In the genomic region with DNA sequence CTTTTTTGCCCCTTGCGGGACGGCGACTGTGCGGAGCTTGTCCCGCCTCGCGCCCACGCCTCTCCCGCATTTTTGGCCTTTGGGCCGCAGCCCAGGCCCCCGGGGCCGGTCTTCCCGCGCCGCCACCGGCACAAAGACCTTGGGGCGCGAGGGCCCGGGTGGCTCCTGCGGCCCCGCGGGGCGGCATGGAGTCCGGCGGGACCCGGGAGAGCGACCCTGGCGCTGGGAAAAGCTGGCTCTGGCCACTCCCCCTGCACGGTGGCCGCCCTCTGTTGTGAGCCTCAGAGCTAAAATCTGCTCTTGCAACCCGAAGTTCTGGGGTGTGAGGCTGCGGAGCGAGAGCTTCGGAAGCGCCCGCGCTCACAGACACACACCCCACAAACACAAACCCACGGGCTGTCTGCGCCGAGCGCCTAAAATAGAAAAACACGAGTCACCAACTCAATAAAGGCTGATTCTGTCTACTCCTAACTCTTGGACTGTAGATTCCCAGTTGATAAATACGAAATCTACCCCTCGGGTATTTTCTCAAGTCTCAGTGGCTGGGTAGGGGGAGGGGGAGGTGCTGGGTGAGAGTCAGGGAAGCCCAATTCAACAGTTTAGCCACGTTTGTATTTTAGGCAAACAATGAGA, we compare ENCODE assay signal across 8 cellular contexts. TPM values are rescaled to one million over a fixed set of nuclear protein-coding genes. Genes with fewer than 3 reads are reported as not detected.
DNase-seq lines count a peak whose midpoint lies in the region; ATAC-seq and TF ChIP-seq lines count a peak whose summit lies in the region.

No MANE protein-coding gene starts in this region.

- peak overlapping the region; percentile 76 for H3K27ac Mint-ChIP-seq in activated naive CD8-positive, alpha-beta T cell treated with anti-CD3 and anti-CD28 coated beads, Interleukin-2, amount 50 U/mL, for 24 hours

- ATAC-seq in activated naive CD8-positive, alpha-beta T cell treated with anti-CD3 and anti-CD28 coated beads, Interleukin-2, amount 50 U/mL, for 24 hours: peak; percentile 6
- peak; percentile 24 to 51 (median 42) for ATAC-seq in psoas muscle
- ATAC-seq in HG03457 (IDR thresholded peaks at IDR 0.05; ENCODE audit: unreplicated experiment): no peak

- H3K9me3 Mint-ChIP-seq in activated naive CD8-positive, alpha-beta T cell treated with anti-CD3 and anti-CD28 coated beads, Interleukin-2, amount 50 U/mL, for 24 hours: no peaks in the 10 kb centered on the region

- H3K36me3 ChIP-seq in OCI-LY1 (ENCODE audit: insufficient read depth, low read length) (peaks cover 13% of the 10 kb centered on the region), right atrium auricular region (no peaks in the 10 kb centered on the region), psoas muscle (ENCODE audit: insufficient read depth in 1 of 2, low read depth in 1 of 2) (no peaks in the 10 kb centered on the region)

- no peak for TF ChIP-seq CTCF in HL-60 (IDR thresholded peaks at IDR 0.05; ENCODE audit: insufficient read depth, low read length)
- TF ChIP-seq CTCF in OCI-LY1 (IDR thresholded peaks at IDR 0.05; ENCODE audit: low read length): no peak
- no peak for TF ChIP-seq CTCF in right atrium auricular region (IDR thresholded peaks at IDR 0.05)
- no peak for TF ChIP-seq CTCF in psoas muscle (IDR thresholded peaks at IDR 0.05)

- H2AFZ ChIP-seq in OCI-LY1 (ENCODE audit: low read length): no peak overlapping the region

- intact Hi-C loops in psoas muscle (cut with DNase I): no loop called here

- H3K27me3 ChIP-seq in HL-60 (ENCODE audit: insufficient read depth, poor library complexity, severe bottlenecking) (no peaks in the 10 kb centered on the region), OCI-LY1 (ENCODE audit: insufficient read depth, low read length) (no peaks in the 10 kb centered on the region), right atrium auricular region (no peaks in the 10 kb centered on the region), psoas muscle (ENCODE audit: insufficient read depth in 3 of 3, low read length in 2 of 3) (no peaks in the 10 kb centered on the region)

- peak overlapping the region; percentile 100 for H3K9ac ChIP-seq in OCI-LY1 (ENCODE audit: low read length)

- no peaks in the 10 kb centered on the region for H3K36me3 Mint-ChIP-seq in activated naive CD8-positive, alpha-beta T cell treated with anti-CD3 and anti-CD28 coated beads, Interleukin-2, amount 50 U/mL, for 24 hours (ENCODE audit: low read depth)

- H3K27me3 Mint-ChIP-seq in activated naive CD8-positive, alpha-beta T cell treated with anti-CD3 and anti-CD28 coated beads, Interleukin-2, amount 50 U/mL, for 24 hours: peaks cover 12% of the 10 kb centered on the region

- peaks cover 13% of the 10 kb centered on the region for H3F3A ChIP-seq in OCI-LY1 (ENCODE audit: insufficient read depth, low read length)

- peak overlapping the region; percentile 93 for H3K4me2 ChIP-seq in OCI-LY1 (ENCODE audit: low read length)

- H3K4me1 ChIP-seq in OCI-LY1 (ENCODE audit: insufficient read depth, low read length, severe bottlenecking) (peaks cover 56% of the 10 kb centered on the region), right atrium auricular region (peaks cover 0 to 20% of the 10 kb centered on the region in 2 donors), psoas muscle (peaks cover 12% of the 10 kb centered on the region)

- DNase-seq in NCI-H524 (lab: John Stamatoyannopoulos, UW): peak; percentile 64 to 81
- DNase-seq in NCI-H524 treated with DMSO at 0.1 percent for 48 hours (lab: John Stamatoyannopoulos, UW): no peak
- DNase-seq in HL-60 (ENCODE audit: low read depth in 1 of 2, low spot score in 1 of 2): peak; percentile 43 to 65
- DNase-seq in activated naive CD8-positive, alpha-beta T cell treated with anti-CD3 and anti-CD28 coated beads, Interleukin-2, amount 50 U/mL, for 24 hours: peak; percentile 43
- no peak for DNase-seq in right atrium auricular region (ENCODE audit: low spot score)
- DNase-seq in psoas muscle: peak in 1 of 2 donors; percentile 27

- no peaks in the 10 kb centered on the region for H4K20me1 ChIP-seq in OCI-LY1 (ENCODE audit: insufficient read depth, low read length)

- H3K4me1 Mint-ChIP-seq in activated naive CD8-positive, alpha-beta T cell treated with anti-CD3 and anti-CD28 coated beads, Interleukin-2, amount 50 U/mL, for 24 hours: peaks cover 20% of the 10 kb centered on the region

- H3K27ac ChIP-seq in HL-60 (replicated peaks) (peak overlapping the region; percentile 89), OCI-LY1 (ENCODE audit: low read depth, low read length, poor library complexity, severe bottlenecking) (peak overlapping the region; percentile 97), right atrium auricular region (peak overlapping the region; percentile 40 to 41), psoas muscle (peak overlapping the region; percentile 86)

- H3K4me3 ChIP-seq in HL-60 (replicated peaks; ENCODE audit: insufficient read depth, low read length): peak overlapping the region; percentile 46
- H3K4me3 ChIP-seq in OCI-LY1 (ENCODE audit: low read depth, low read length, poor library complexity, severe bottlenecking): peak overlapping the region; percentile 72
- H3K4me3 ChIP-seq in right atrium auricular region: peak overlapping the region; percentile 63 to 65
- peak overlapping the region; percentile 94 for H3K4me3 ChIP-seq in psoas muscle

- peaks cover 16% of the 10 kb centered on the region; the same call in 1 of the 2 replicates for H3K79me2 ChIP-seq in OCI-LY1 (ENCODE audit: insufficient read depth, low read length)

- H3K9me3 ChIP-seq in OCI-LY1 (ENCODE audit: low read length): no peaks in the 10 kb centered on the region
- no peaks in the 10 kb centered on the region for H3K9me3 ChIP-seq in right atrium auricular region
- H3K9me3 ChIP-seq in psoas muscle: no peaks in the 10 kb centered on the region

- WGBS in psoas muscle, 3 donors: 0 to 1% (median 0%) methylated on average over 34 to 45 of the region's 45 CpGs

- no peaks in the 10 kb centered on the region for H3K9me2 ChIP-seq in OCI-LY1 (ENCODE audit: low read depth, low read length)

- peak overlapping the region; percentile 76 for H3K4me3 Mint-ChIP-seq in activated naive CD8-positive, alpha-beta T cell treated with anti-CD3 and anti-CD28 coated beads, Interleukin-2, amount 50 U/mL, for 24 hours

RNA-seq across cellular contexts. Expression of a gene that starts 0.5 kb away (rescaled TPM):
- total RNA-seq in right atrium auricular region (1 to 10 TPM in 1 of 2 donors, under 1 TPM in 1; 0.56 to 1.9 TPM), psoas muscle (1 to 10 TPM; 1.6 to 3.8 (median 1.7) TPM)
- 1 to 10 TPM in 2 of 3 donors, under 1 TPM in 1; 0.52 to 2.0 (median 1.0) TPM for polyA plus RNA-seq in psoas muscle

Comparison
In these comparisons a context has a peak if more than half of its experiments do, and no peak if none do; other contexts are left out.
1. DNase-seq: peak in NCI-H524 (2 of 2), HL-60 (2 of 2) and activated naive CD8-positive, alpha-beta T cell treated with anti-CD3 and anti-CD28 coated beads, Interleukin-2, amount 50 U/mL, for 24 hours (single experiment); none in NCI-H524 treated with DMSO at 0.1 percent for 48 hours (single experiment) and right atrium auricular region (single experiment).
2. H3K27ac ChIP-seq: peak in every context shown above with its lines; median percentile 97 in OCI-LY1; 89 in HL-60; 86 in psoas muscle; 40 in right atrium auricular region.
3. Peak in every context shown above with its lines, with median percentiles within 50 percentile points of each other: H3K4me3 ChIP-seq.